In genomic region chr5:148808864-148809642, GRCh38 we compare ENCODE assay signal across 1 cellular context.
TF ChIP-seq lines count a peak whose summit lies in the region.

No MANE protein-coding gene starts in this region.

TF ChIP-seq in GM23338, 12 proteins besides CTCF, POLR2A, EP300 and RAD21 (continued from another document):
- no peak for TF ChIP-seq ZNF462 (CRISPR knock-in tag; IDR thresholded peaks at IDR 0.05)
- no peak for TF ChIP-seq NANOG (IDR thresholded peaks at IDR 0.05; ENCODE audit: borderline replicate concordance)
